In genomic region chr19:5228932-5229777, GRCh38 we compare ENCODE assay signal across 13 cellular contexts.
DNase-seq lines count a peak whose midpoint lies in the region; ATAC-seq and TF ChIP-seq lines count a peak whose summit lies in the region.
"Had no signal": no experiment of that assay in that cellular context is flagged by ENCODE, and none has a peak within 500 bp of the region (broad histone marks: within the 10 kb centered on the region; RNA-seq: fewer than 3 reads in every experiment).

No MANE protein-coding gene starts in this region.

- no peaks in the 10 kb centered on the region for H3K9me3 ChIP-seq in ovary
- H3K9me3 ChIP-seq: HAP-1, MG63 had no signal

- TF ChIP-seq CTCF in ovary (IDR thresholded peaks at IDR 0.05) = no peak
- TF ChIP-seq CTCF in GM13976 (IDR thresholded peaks at IDR 0.05; ENCODE audit: borderline replicate concordance, control extremely low read depth, extremely low read depth, insufficient read depth, missing control alignments) = no peak

- WGBS in ovary, 3 donors = 31 to 45% (median 36%) methylated on average over 42 to 66 of the region's 72 CpGs

- no peaks in the 10 kb centered on the region for H3K4me1 ChIP-seq in ovary (ENCODE audit: insufficient read depth)
- H3K4me1 ChIP-seq: HAP-1 had no signal

- ATAC-seq in GM19395 (IDR thresholded peaks at IDR 0.05; ENCODE audit: unreplicated experiment) = no peak
- ATAC-seq in GM19455 (IDR thresholded peaks at IDR 0.05; ENCODE audit: unreplicated experiment) = no peak

- peak overlapping the region; percentile 6 for H3K4me3 ChIP-seq in ovary
- H3K4me3 ChIP-seq: HAP-1, MG63 had no signal

- no peak overlapping the region for H3K27ac ChIP-seq in ovary

- DNase-seq in ELF-1 (ENCODE audit: low read depth, low spot score) = peak; percentile 15
- DNase-seq in LoVo (ENCODE audit: low spot score) = peak; percentile 43
- peak; percentile 12 for DNase-seq in dermis blood vessel endothelial cell
- peak; percentile 25 to 73 (median 57) for DNase-seq in ovary
- no peak for DNase-seq in GM13976 (ENCODE audit: low spot score)
- no peak for DNase-seq in T1000 (lab: John Stamatoyannopoulos, UW)
- DNase-seq: DND-41, MG63, natural killer cell, trophoblast cell had no signal

- intact Hi-C loops in ovary (cut with DNase I) = no loop called here

- no peak for TF ChIP-seq POLR2A in ovary (IDR thresholded peaks at IDR 0.05)

- H3K36me3 ChIP-seq in ovary = no peaks in the 10 kb centered on the region
- H3K36me3 ChIP-seq: HAP-1, MG63 had no signal

- TF ChIP-seq EP300 in ovary (IDR thresholded peaks at IDR 0.05) = no peak

- in situ Hi-C loops in GM13976 (cut with MboI; ENCODE audit: low sequenced_read_pairs, unreplicated experiment) = no loop called here

- no peaks in the 10 kb centered on the region for H3K27me3 ChIP-seq in ovary
- H3K27me3 ChIP-seq: MG63 had no signal

Comparison
In these comparisons a context has a peak if more than half of its experiments do, and no peak if none do; other contexts are left out.
1. DNase-seq: peak in ELF-1 (single experiment), LoVo (single experiment), dermis blood vessel endothelial cell (single experiment) and ovary (5 of 5); none in GM13976 (single experiment) and T1000 (single experiment).